In genomic region chr1:168230709-168231108, GRCh38 we compare ENCODE assay signal across 1 cellular context.
A peak's percentile ranks its signal among the peaks of the same experiment; 100 is the strongest.
TF ChIP-seq lines count a peak whose summit lies in the region.

No MANE protein-coding gene starts in this region.

TF ChIP-seq in HepG2, 621 proteins besides CTCF, POLR2A, EP300 and RAD21:
- TF ChIP-seq HNF4A (CRISPR knock-in tag; IDR thresholded peaks at IDR 0.05) (peak; percentile 29; the same call in 1 of the 2 replicates), RBM22 (optimal IDR thresholded peaks at IDR 0.05; ENCODE audit: low read length) (no peak), MIER2 (CRISPR knock-in tag; IDR thresholded peaks at IDR 0.05) (no peak)
- TF ChIP-seq, protein P1, sequence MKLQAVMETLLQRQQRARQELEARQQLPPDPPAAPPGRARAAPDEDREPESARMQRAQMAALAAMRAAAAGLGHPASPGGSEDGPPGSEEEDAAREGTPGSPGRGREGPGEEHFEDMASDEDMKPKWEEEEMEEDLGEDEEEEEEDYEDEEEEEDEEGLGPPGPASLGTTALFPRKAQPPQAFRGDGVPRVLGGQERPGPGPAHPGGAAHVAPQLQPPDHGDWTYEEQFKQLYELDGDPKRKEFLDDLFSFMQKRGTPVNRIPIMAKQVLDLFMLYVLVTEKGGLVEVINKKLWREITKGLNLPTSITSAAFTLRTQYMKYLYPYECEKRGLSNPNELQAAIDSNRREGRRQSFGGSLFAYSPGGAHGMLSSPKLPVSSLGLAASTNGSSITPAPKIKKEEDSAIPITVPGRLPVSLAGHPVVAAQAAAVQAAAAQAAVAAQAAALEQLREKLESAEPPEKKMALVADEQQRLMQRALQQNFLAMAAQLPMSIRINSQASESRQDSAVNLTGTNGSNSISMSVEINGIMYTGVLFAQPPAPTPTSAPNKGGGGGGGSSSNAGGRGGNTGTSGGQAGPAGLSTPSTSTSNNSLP (IDR thresholded peaks at IDR 0.05; ENCODE audit: low read depth, low read length) = 0 out of 2 replicates have a peak, but pooled peaks have one; percentile 25
- TF ChIP-seq, protein P2, sequence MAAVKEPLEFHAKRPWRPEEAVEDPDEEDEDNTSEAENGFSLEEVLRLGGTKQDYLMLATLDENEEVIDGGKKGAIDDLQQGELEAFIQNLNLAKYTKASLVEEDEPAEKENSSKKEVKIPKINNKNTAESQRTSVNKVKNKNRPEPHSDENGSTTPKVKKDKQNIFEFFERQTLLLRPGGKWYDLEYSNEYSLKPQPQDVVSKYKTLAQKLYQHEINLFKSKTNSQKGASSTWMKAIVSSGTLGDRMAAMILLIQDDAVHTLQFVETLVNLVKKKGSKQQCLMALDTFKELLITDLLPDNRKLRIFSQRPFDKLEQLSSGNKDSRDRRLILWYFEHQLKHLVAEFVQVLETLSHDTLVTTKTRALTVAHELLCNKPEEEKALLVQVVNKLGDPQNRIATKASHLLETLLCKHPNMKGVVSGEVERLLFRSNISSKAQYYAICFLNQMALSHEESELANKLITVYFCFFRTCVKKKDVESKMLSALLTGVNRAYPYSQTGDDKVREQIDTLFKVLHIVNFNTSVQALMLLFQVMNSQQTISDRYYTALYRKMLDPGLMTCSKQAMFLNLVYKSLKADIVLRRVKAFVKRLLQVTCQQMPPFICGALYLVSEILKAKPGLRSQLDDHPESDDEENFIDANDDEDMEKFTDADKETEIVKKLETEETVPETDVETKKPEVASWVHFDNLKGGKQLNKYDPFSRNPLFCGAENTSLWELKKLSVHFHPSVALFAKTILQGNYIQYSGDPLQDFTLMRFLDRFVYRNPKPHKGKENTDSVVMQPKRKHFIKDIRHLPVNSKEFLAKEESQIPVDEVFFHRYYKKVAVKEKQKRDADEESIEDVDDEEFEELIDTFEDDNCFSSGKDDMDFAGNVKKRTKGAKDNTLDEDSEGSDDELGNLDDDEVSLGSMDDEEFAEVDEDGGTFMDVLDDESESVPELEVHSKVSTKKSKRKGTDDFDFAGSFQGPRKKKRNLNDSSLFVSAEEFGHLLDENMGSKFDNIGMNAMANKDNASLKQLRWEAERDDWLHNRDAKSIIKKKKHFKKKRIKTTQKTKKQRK (IDR thresholded peaks at IDR 0.05; ENCODE audit: low read length) = no peak
- TF ChIP-seq, protein P3, sequence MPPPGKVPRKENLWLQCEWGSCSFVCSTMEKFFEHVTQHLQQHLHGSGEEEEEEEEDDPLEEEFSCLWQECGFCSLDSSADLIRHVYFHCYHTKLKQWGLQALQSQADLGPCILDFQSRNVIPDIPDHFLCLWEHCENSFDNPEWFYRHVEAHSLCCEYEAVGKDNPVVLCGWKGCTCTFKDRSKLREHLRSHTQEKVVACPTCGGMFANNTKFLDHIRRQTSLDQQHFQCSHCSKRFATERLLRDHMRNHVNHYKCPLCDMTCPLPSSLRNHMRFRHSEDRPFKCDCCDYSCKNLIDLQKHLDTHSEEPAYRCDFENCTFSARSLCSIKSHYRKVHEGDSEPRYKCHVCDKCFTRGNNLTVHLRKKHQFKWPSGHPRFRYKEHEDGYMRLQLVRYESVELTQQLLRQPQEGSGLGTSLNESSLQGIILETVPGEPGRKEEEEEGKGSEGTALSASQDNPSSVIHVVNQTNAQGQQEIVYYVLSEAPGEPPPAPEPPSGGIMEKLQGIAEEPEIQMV (CRISPR knock-in tag; IDR thresholded peaks at IDR 0.05; ENCODE audit: low read depth) = no peak
